Comparison of ENCODE assay signal across 16 cellular contexts in genomic region chr21:35072960-35073359, GRCh38. TPM values are rescaled to one million over a fixed set of nuclear protein-coding genes. Genes with fewer than 3 reads are reported as not detected.
DNase-seq lines count a peak whose midpoint lies in the region; ATAC-seq and TF ChIP-seq lines count a peak whose summit lies in the region.
"Had no signal": no experiment of that assay in that cellular context is flagged by ENCODE, and none has a peak within 500 bp of the region (broad histone marks: within the 10 kb centered on the region; RNA-seq: fewer than 3 reads in every experiment).

No MANE protein-coding gene starts in this region.

- H3K79me2 ChIP-seq in fibroblast of lung (ENCODE audit: control insufficient read depth, insufficient read depth, low read length), result no peaks in the 10 kb centered on the region

- H3K4me1 ChIP-seq in fibroblast of lung (ENCODE audit: control insufficient read depth, extremely low read depth, insufficient read depth, low read length) (peaks cover 11% of the 10 kb centered on the region), thyroid gland (peaks cover 0 to 7% of the 10 kb centered on the region in 2 donors)

- ATAC-seq in stimulated activated naive CD8-positive, alpha-beta T cell treated with anti-CD3 and anti-CD28 coated beads, Interleukin-15, Interleukin-2, amounts not matched to agents 100 U/mL and 50 U/mL, for 24 hours, result no peak
- ATAC-seq: CD8-positive, alpha-beta T cell had no signal

- peak overlapping the region; percentile 39 for H3K4me2 ChIP-seq in fibroblast of lung (ENCODE audit: extremely low read depth, insufficient read depth, low read length)

- H3K36me3 ChIP-seq in MG63, result no peaks in the 10 kb centered on the region
- no peaks in the 10 kb centered on the region for H3K36me3 ChIP-seq in fibroblast of lung (ENCODE audit: control insufficient read depth, insufficient read depth, low read length)
- H3K36me3 ChIP-seq in thyroid gland, result no peaks in the 10 kb centered on the region

- no peak overlapping the region for H3K9ac ChIP-seq in fibroblast of lung (ENCODE audit: insufficient read depth, low read length)

- H3K9me3 ChIP-seq in MG63, result peaks cover 6% of the 10 kb centered on the region
- H3K9me3 ChIP-seq in fibroblast of lung (ENCODE audit: control insufficient read depth, insufficient read depth, low read depth, low read length), result no peaks in the 10 kb centered on the region
- H3K9me3 ChIP-seq in thyroid gland, result no peaks in the 10 kb centered on the region

- intact Hi-C loops in thyroid gland (cut with DNase I), result no loop called here

- H2AFZ ChIP-seq in fibroblast of lung (ENCODE audit: low read length), result peak overlapping the region; percentile 62

- H4K20me1 ChIP-seq in fibroblast of lung (ENCODE audit: control insufficient read depth, extremely low read depth, insufficient read depth, low read length), result no peaks in the 10 kb centered on the region

- H3K4me3 ChIP-seq in MG63, result no peak overlapping the region
- H3K4me3 ChIP-seq in fibroblast of lung (replicated peaks in 1 of 4; ENCODE audit: control extremely low read depth in 1 of 4, insufficient read depth in 1 of 4, low read depth in 3 of 4, low read length in 4 of 4), result no peak overlapping the region
- no peak overlapping the region for H3K4me3 ChIP-seq in thyroid gland (replicated peaks in 1 of 3)
- H3K4me3 ChIP-seq: lung had no signal

- H3K27ac ChIP-seq in fibroblast of lung (ENCODE audit: insufficient read depth, low read length) (peak overlapping the region; percentile 9), thyroid gland (no peak overlapping the region)

- TF ChIP-seq POLR2A in thyroid gland (IDR thresholded peaks at IDR 0.05), result no peak

- DNase-seq in MG63 (peak; percentile 18), fibroblast of lung (ENCODE audit: low read depth in 2 of 2) (peak in 1 of 2 donors; percentile 45), mucosa of gallbladder (ENCODE audit: low spot score) (peak; percentile 53), thyroid gland (peak; percentile 27 to 42), HK-2 (ENCODE audit: unreplicated experiment) (no peak)
- DNase-seq in activated CD4-positive, CD25-positive, alpha-beta regulatory T cell (lab: John Stamatoyannopoulos, UW), result no peak
- DNase-seq in stimulated activated naive CD8-positive, alpha-beta T cell treated with anti-CD3 and anti-CD28 coated beads, Interleukin-15, Interleukin-2, amounts not matched to agents 100 U/mL and 50 U/mL, for 24 hours, result no peak
- DNase-seq: activated CD4-positive, alpha-beta memory T cell treated with anti-CD3 and anti-CD28 coated beads for 36 hours; CD8-positive, alpha-beta T cell; GDM1; H7; hippocampal formation; NCI-H2081; SIG-M5; stimulated activated CD4-positive, alpha-beta T cell treated with anti-CD3 and anti-CD28 coated beads, Interleukin-2, amount 100 ng/mL, for 24 hours had no signal

- 18 to 20% methylated on average over 10 to 11 of the region's 11 CpGs for WGBS in thyroid gland, 2 donors

- H3K27me3 ChIP-seq in MG63, result no peaks in the 10 kb centered on the region
- H3K27me3 ChIP-seq in fibroblast of lung (ENCODE audit: control insufficient read depth, insufficient read depth, low read length), result no peaks in the 10 kb centered on the region
- H3K27me3 ChIP-seq in thyroid gland, result no peaks in the 10 kb centered on the region

- TF ChIP-seq CTCF in fibroblast of lung (conservative IDR thresholded peaks at IDR 0.05 in 1 of 2, IDR thresholded peaks at IDR 0.05 in 1 of 2; ENCODE audit: low read depth in 1 of 2, low read length in 2 of 2) (no peak), thyroid gland (IDR thresholded peaks at IDR 0.05) (no peak)

RNA-seq across cellular contexts. Expression of gene RUNX1, which starts 23.9 kb away (rescaled TPM):
- total RNA-seq in MG63 (2014; rRNA removed; shearing (Covaris generic); ENCODE audit: low replicate concordance), result 2.2 and 5.3 TPM in 2 replicates
- total RNA-seq in fibroblast of lung (21.6 and 41.6 TPM in 2 replicates), mucosa of gallbladder (35.1 TPM), thyroid gland (10 to 100 TPM in 1 of 4 donors, 1 to 10 TPM in 3; 2.9 to 18.7 (median 7.7) TPM)
- 23.1 and 29.6 TPM in 2 replicates for polyA plus RNA-seq in fibroblast of lung
- 25.3 and 25.6 TPM in 2 replicates for polyA plus RNA-seq in fibroblast of lung (2012)
- polyA minus RNA-seq in fibroblast of lung (ENCODE audit: low replicate concordance), result 45.0 and 57.1 TPM in 2 replicates

Comparison
In these comparisons a context has a peak if more than half of its experiments do, and no peak if none do; other contexts are left out.
1. DNase-seq: peak in MG63 (single experiment), mucosa of gallbladder (single experiment) and thyroid gland (2 of 2); none in activated CD4-positive, CD25-positive, alpha-beta regulatory T cell (0 of 4), stimulated activated naive CD8-positive, alpha-beta T cell treated with anti-CD3 and anti-CD28 coated beads, Interleukin-15, Interleukin-2, amounts not matched to agents 100 U/mL and 50 U/mL, for 24 hours (single experiment) and HK-2 (single experiment).